Comparison of ENCODE assay signal across 1 cellular context in the genomic region with DNA sequence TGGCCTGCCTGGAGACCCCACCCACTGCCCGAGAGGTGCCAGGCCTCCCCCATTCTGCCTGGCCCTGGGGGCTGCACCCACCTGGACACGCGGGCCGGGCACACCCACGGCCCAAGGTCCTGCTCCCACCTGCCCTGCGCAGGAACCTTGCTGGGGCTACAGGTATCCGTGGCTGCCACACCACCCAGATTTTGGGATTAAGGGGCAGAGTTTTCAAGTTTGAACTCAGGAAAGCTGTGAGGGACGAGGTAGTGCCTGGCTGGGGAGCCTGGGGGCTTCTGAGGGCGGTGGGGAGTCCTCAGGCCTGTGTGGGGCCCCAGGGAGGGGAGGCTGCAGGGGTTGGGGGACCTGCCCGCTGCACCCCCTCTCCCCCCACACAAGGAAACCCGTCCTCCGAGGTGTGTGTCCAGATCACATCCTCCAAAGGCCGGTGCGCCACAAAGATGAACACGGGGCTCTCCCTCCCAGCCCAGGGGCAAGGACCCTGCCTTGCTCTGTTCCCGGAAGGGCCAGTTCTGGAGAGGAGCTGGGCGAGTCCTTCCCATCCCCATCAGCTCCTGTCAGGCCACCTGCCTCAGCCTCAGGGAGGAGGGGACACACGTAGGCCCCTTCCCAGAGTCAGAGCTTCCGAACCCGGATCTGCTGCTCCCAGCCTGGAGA.
TF ChIP-seq lines count a peak whose summit lies in the region.

No MANE protein-coding gene starts in this region.

TF ChIP-seq in WTC11, 78 proteins besides CTCF, POLR2A, EP300 and RAD21 (continued from another document):
- no peak for TF ChIP-seq ZBTB43 (CRISPR knock-in tag; IDR thresholded peaks at IDR 0.05)
- no peak for TF ChIP-seq ZNF532 (CRISPR knock-in tag; IDR thresholded peaks at IDR 0.05; ENCODE audit: borderline replicate concordance)
- TF ChIP-seq ETV6 (CRISPR knock-in tag; IDR thresholded peaks at IDR 0.05) = no peak
- no peak for TF ChIP-seq AR (CRISPR knock-in tag; IDR thresholded peaks at IDR 0.05)
- no peak for TF ChIP-seq OVOL2 (CRISPR knock-in tag; IDR thresholded peaks at IDR 0.05; ENCODE audit: borderline replicate concordance)
- TF ChIP-seq, protein P1, sequence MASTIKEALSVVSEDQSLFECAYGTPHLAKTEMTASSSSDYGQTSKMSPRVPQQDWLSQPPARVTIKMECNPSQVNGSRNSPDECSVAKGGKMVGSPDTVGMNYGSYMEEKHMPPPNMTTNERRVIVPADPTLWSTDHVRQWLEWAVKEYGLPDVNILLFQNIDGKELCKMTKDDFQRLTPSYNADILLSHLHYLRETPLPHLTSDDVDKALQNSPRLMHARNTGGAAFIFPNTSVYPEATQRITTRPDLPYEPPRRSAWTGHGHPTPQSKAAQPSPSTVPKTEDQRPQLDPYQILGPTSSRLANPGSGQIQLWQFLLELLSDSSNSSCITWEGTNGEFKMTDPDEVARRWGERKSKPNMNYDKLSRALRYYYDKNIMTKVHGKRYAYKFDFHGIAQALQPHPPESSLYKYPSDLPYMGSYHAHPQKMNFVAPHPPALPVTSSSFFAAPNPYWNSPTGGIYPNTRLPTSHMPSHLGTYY (CRISPR knock-in tag; IDR thresholded peaks at IDR 0.05) = no peak
TF ChIP-seq in WTC11: peak in this region for 0.
